Comparison of ENCODE assay signal across 19 cellular contexts in genomic region chr15:38883987-38884386, GRCh38.
A peak's percentile ranks its signal among the peaks of the same experiment; 100 is the strongest.
DNase-seq lines count a peak whose midpoint lies in the region; TF ChIP-seq lines count a peak whose summit lies in the region.
"Had no signal": no experiment of that assay in that cellular context is flagged by ENCODE, and none has a peak within 500 bp of the region (broad histone marks: within the 10 kb centered on the region; RNA-seq: fewer than 3 reads in every experiment).

No MANE protein-coding gene starts in this region.

- H3K9me2 ChIP-seq in SK-N-SH, result no peaks in the 10 kb centered on the region

- H3K79me2 ChIP-seq in SK-N-SH (ENCODE audit: insufficient read depth), result no peaks in the 10 kb centered on the region

- peak overlapping the region; percentile 48; the same call in 1 of the 2 replicates for H3K4me2 ChIP-seq in SK-N-SH
- H3K4me2 ChIP-seq: GM23338 had no signal

- no peak overlapping the region for H2AFZ ChIP-seq in SK-N-SH (ENCODE audit: low read depth)
- H2AFZ ChIP-seq: GM23338 had no signal

- no peaks in the 10 kb centered on the region for H3K27me3 ChIP-seq in SK-N-SH (ENCODE audit: insufficient read depth)
- H3K27me3 ChIP-seq: foreskin keratinocyte, pancreas had no signal

- POLR2A ChIA-PET in SK-N-SH (lab: Yijun Ruan, JAX), result no interaction called here

- H3K4me3 ChIP-seq in AG09309 (ENCODE audit: control insufficient read depth, low read depth, low read length) (no peak overlapping the region), HFF-Myc (replicated peaks; ENCODE audit: low read depth, low read length) (no peak overlapping the region), SK-N-SH (ENCODE audit: low read depth in 2 of 2, low read length in 1 of 2) (no peak overlapping the region), fibroblast of pulmonary artery (replicated peaks; ENCODE audit: low read depth, low read length) (no peak overlapping the region)
- H3K4me3 ChIP-seq: GM23338, pancreas had no signal

- DNase-seq in AG09309 (ENCODE audit: low read depth), result peak; percentile 68
- DNase-seq in HFF-Myc (ENCODE audit: extremely low read depth, low read depth), result peak; percentile 89
- DNase-seq in SK-N-SH, result peak; percentile 67
- DNase-seq in fibroblast of pulmonary artery (ENCODE audit: low read depth), result peak; percentile 44
- DNase-seq in ecto neural progenitor cell (ENCODE audit: low spot score), result no peak
- no peak for DNase-seq in mesenteric fat pad (ENCODE audit: low spot score)
- DNase-seq in Kasumi-1 (lab: John Stamatoyannopoulos, UW), result no peak
- no peak for DNase-seq in activated CD8-positive, alpha-beta memory T cell treated with anti-CD3 and anti-CD28 coated beads, Interleukin-2, amount 50 U/mL, for 4 hours
- DNase-seq: activated CD8-positive, alpha-beta T cell treated with anti-CD3 and anti-CD28 coated beads, Interleukin-2, amount 10 ng/mL, durations not matched to agents 7 days and 5 days; activated T-cell treated with anti-CD3 and anti-CD28 coated beads, Interleukin-2, amount 50 U/mL, for 72 hours; CD8-positive, alpha-beta T cell; endodermal cell; foreskin keratinocyte; NCI-H1092; pancreas; RPMI8226; stimulated activated CD4-positive, alpha-beta T cell treated with anti-CD3 and anti-CD28 coated beads, Interleukin-2, amount 100 ng/mL, for 48 hours; WERI-Rb-1 had no signal

- H3K36me3 ChIP-seq in SK-N-SH (replicated peaks in 1 of 2; ENCODE audit: control insufficient read depth in 1 of 2, insufficient read depth in 2 of 2, low read length in 1 of 2), result no peaks in the 10 kb centered on the region
- H3K36me3 ChIP-seq: pancreas, WERI-Rb-1 had no signal

- peak; percentile 54; the same call in 1 of the 2 replicates for TF ChIP-seq RAD21 in SK-N-SH (IDR thresholded peaks at IDR 0.05; ENCODE audit: low read length)

- TF ChIP-seq CTCF in AG09309 (IDR thresholded peaks at IDR 0.05; ENCODE audit: control insufficient read depth, insufficient read depth, low read depth, low read length, missing control alignments) (no peak), HFF-Myc (IDR thresholded peaks at IDR 0.05; ENCODE audit: low read depth, low read length, missing control alignments) (no peak), SK-N-SH (IDR thresholded peaks at IDR 0.05) (no peak), fibroblast of pulmonary artery (IDR thresholded peaks at IDR 0.05; ENCODE audit: low read length, missing control alignments) (no peak)

- peak overlapping the region; percentile 93 to 100 for H3K27ac ChIP-seq in SK-N-SH (ENCODE audit: low read depth in 2 of 2, low read length in 1 of 2)
- H3K27ac ChIP-seq: foreskin keratinocyte, pancreas, WERI-Rb-1 had no signal

- peak overlapping the region; percentile 66; the same call in 1 of the 2 replicates for H3K9ac ChIP-seq in SK-N-SH

- peak; percentile 100 for TF ChIP-seq EP300 in SK-N-SH (IDR thresholded peaks at IDR 0.05; ENCODE audit: borderline replicate concordance in 1 of 2, low read depth in 1 of 2, low read length in 1 of 2)

- H3F3A ChIP-seq in SK-N-SH (replicated peaks; ENCODE audit: insufficient read depth), result peaks cover 40% of the 10 kb centered on the region

- H3K4me1 ChIP-seq in SK-N-SH (ENCODE audit: control insufficient read depth in 1 of 2, insufficient read depth in 2 of 2, low read depth in 1 of 2, low read length in 1 of 2), result peaks cover 32 to 34% of the 10 kb centered on the region in 2 experiments
- H3K4me1 ChIP-seq: foreskin keratinocyte had no signal

- 6% methylated on average over 1 of the region's 1 CpG for WGBS in SK-N-SH (ENCODE audit: low lambda C conversion rate)

- no peaks in the 10 kb centered on the region for H4K20me1 ChIP-seq in SK-N-SH (ENCODE audit: insufficient read depth)

- CTCF ChIA-PET in SK-N-SH (lab: Yijun Ruan, JAX), result interaction anchor here (0.6 to 1.9 kb wide), 3 partner anchors 20 to 107 kb away, joined by 3 to 6 read pairs (median 6); no protein-coding TSS in a partner anchor

- no peaks in the 10 kb centered on the region for H3K9me3 ChIP-seq in SK-N-SH
- H3K9me3 ChIP-seq: pancreas had no signal

TF ChIP-seq in SK-N-SH, 30 proteins besides CTCF, POLR2A, EP300 and RAD21 (continues in another document):
- TF ChIP-seq PBX3 (IDR thresholded peaks at IDR 0.05), result peak; percentile 98
- TF ChIP-seq CHD2 (IDR thresholded peaks at IDR 0.05; ENCODE audit: low read length, partially characterized antibody), result peak; percentile 91
- TF ChIP-seq RFX5 (IDR thresholded peaks at IDR 0.05; ENCODE audit: low read length), result no peak
- TF ChIP-seq SIN3A (IDR thresholded peaks at IDR 0.05; ENCODE audit: borderline replicate concordance, low read depth, low read length), result peak; percentile 84; the same call in 1 of the 2 replicates
- TF ChIP-seq MAX (IDR thresholded peaks at IDR 0.05; ENCODE audit: low read depth), result peak; percentile 86
- peak; percentile 98 for TF ChIP-seq POLR2AphosphoS5 (IDR thresholded peaks at IDR 0.05; ENCODE audit: low read depth, low read length)
- TF ChIP-seq JUND (IDR thresholded peaks at IDR 0.05), result peak; percentile 98
- TF ChIP-seq RXRA (IDR thresholded peaks at IDR 0.05; ENCODE audit: borderline replicate concordance, low read depth), result peak; percentile 99
- TF ChIP-seq SMC3 (IDR thresholded peaks at IDR 0.05; ENCODE audit: low read depth, low read length), result peak; percentile 22; the same call in 1 of the 2 replicates
- peak; percentile 78 for TF ChIP-seq REST (IDR thresholded peaks at IDR 0.05; ENCODE audit: low read depth, low read length)
- no peak; the same call in 1 of the 2 replicates for TF ChIP-seq YY1 (IDR thresholded peaks at IDR 0.05; ENCODE audit: low read depth)
- TF ChIP-seq TAF1 (IDR thresholded peaks at IDR 0.05; ENCODE audit: borderline replicate concordance, low read depth, low read length), result peak; percentile 62; the same call in 1 of the 2 replicates
- peak; percentile 42; the same call in 1 of the 2 replicates for TF ChIP-seq MXI1 (IDR thresholded peaks at IDR 0.05; ENCODE audit: low read depth, low read length)
- peak; percentile 59; the same call in 1 of the 2 replicates for TF ChIP-seq ELF1 (IDR thresholded peaks at IDR 0.05)
- TF ChIP-seq ZBTB33 (IDR thresholded peaks at IDR 0.05; ENCODE audit: borderline replicate concordance, low read depth), result peak; percentile 86

Comparison
In these comparisons a context has a peak if more than half of its experiments do, and no peak if none do; other contexts are left out.
1. DNase-seq: peak in AG09309 (single experiment), HFF-Myc (single experiment), SK-N-SH (single experiment) and fibroblast of pulmonary artery (single experiment); none in ecto neural progenitor cell (single experiment), mesenteric fat pad (single experiment), Kasumi-1 (0 of 2) and activated CD8-positive, alpha-beta memory T cell treated with anti-CD3 and anti-CD28 coated beads, Interleukin-2, amount 50 U/mL, for 4 hours (single experiment).